Comparison of ENCODE assay signal across 22 cellular contexts in the genomic region with DNA sequence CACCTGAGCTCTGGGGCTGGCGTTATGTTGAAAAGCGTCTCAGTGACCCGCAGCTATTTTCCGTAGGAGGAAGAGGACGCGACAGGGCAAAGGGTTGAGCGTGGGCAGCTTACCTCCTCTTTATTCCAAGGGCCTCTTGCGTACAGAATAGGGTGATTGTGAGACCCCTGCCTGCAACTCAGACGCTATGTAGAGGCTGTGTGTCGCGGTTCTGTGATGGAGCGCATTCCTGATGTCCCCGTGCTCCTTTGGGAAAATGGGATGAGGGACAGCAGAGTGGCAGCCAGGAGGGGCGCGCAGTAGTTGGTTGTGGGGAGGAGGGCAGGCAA. TPM values are rescaled to one million over a fixed set of nuclear protein-coding genes. Genes with fewer than 3 reads are reported as not detected.
DNase-seq lines count a peak whose midpoint lies in the region; ATAC-seq, FAIRE-seq and TF ChIP-seq lines count a peak whose summit lies in the region.
"Had no signal": no experiment of that assay in that cellular context is flagged by ENCODE, and none has a peak within 500 bp of the region (broad histone marks: within the 10 kb centered on the region; RNA-seq: fewer than 3 reads in every experiment).

No MANE protein-coding gene starts in this region.

- no peak for TF ChIP-seq POLR2A in H54 (IDR thresholded peaks at IDR 0.05; ENCODE audit: low read depth, low read length)

- ATAC-seq in HG03135 (IDR thresholded peaks at IDR 0.05; ENCODE audit: unreplicated experiment) (no peak), GM19467 (IDR thresholded peaks at IDR 0.05; ENCODE audit: unreplicated experiment) (no peak), GM19351 (IDR thresholded peaks at IDR 0.05; ENCODE audit: unreplicated experiment) (no peak)
- ATAC-seq: activated CD4-positive, CD25-positive, alpha-beta regulatory T cell treated with anti-CD3 and anti-CD28 coated beads, Interleukin-2, amount 50 U/mL, for 24 hours; K562 had no signal

- peaks cover 77% of the 10 kb centered on the region for H3K27me3 Mint-ChIP-seq in endodermal cell (ENCODE audit: insufficient read depth)
- peaks cover 80% of the 10 kb centered on the region for H3K27me3 Mint-ChIP-seq in nephron progenitor cell (ENCODE audit: low read depth, poor library complexity)

- peak overlapping the region; percentile 64 for H3K4me3 ChIP-seq in A673 (ENCODE audit: low read depth, low read length, poor library complexity, severe bottlenecking)
- peak overlapping the region; percentile 59 for H3K4me3 ChIP-seq in HUES64 (ENCODE audit: low read length)
- H3K4me3 ChIP-seq in endodermal cell (ENCODE audit: low read length), result peak overlapping the region; percentile 90
- H3K4me3 ChIP-seq: K562, SJCRH30 had no signal

- H3K4me3 Mint-ChIP-seq in endodermal cell, result peak overlapping the region; percentile 70
- H3K4me3 Mint-ChIP-seq in nephron progenitor cell, result peak overlapping the region; percentile 90
- H3K4me3 Mint-ChIP-seq: activated naive CD8-positive, alpha-beta T cell treated with anti-CD3 and anti-CD28 coated beads, Interleukin-2, amount 10 ng/mL, durations not matched to agents 7 days and 5 days; CD4-positive, alpha-beta memory T cell had no signal

- H3K4me1 Mint-ChIP-seq in endodermal cell, result peaks cover 33% of the 10 kb centered on the region
- peaks cover 35% of the 10 kb centered on the region for H3K4me1 Mint-ChIP-seq in nephron progenitor cell
- H3K4me1 Mint-ChIP-seq: activated naive CD8-positive, alpha-beta T cell treated with anti-CD3 and anti-CD28 coated beads, Interleukin-2, amount 10 ng/mL, durations not matched to agents 7 days and 5 days had no signal

- H3K4me1 ChIP-seq in A673 (ENCODE audit: insufficient read depth, low read length, poor library complexity, severe bottlenecking) (peaks cover 38% of the 10 kb centered on the region), HUES64 (ENCODE audit: insufficient read depth, low read length) (peaks cover 42% of the 10 kb centered on the region), endodermal cell (ENCODE audit: control insufficient read depth, insufficient read depth, low read length) (peaks cover 4% of the 10 kb centered on the region)
- H3K4me1 ChIP-seq: SJCRH30 had no signal

- intact Hi-C loops in A673 (cut with micrococcal nuclease; ENCODE audit: unreplicated experiment), result loop anchor here (5.0 to 10.0 kb wide), 4 partner anchors 89 to 604 kb away; no protein-coding TSS in a partner anchor

- FAIRE-seq in H54 (lab: Jason Lieb, UNC), result no peak
- FAIRE-seq: K562, keratinocyte had no signal

- no peaks in the 10 kb centered on the region for H3K9me3 Mint-ChIP-seq in endodermal cell
- no peaks in the 10 kb centered on the region for H3K9me3 Mint-ChIP-seq in nephron progenitor cell
- H3K9me3 Mint-ChIP-seq: activated naive CD8-positive, alpha-beta T cell treated with anti-CD3 and anti-CD28 coated beads, Interleukin-2, amount 10 ng/mL, durations not matched to agents 7 days and 5 days had no signal

- TF ChIP-seq CTCF in A673 (conservative IDR thresholded peaks at IDR 0.05; ENCODE audit: low read depth, low read length) (no peak), endodermal cell (conservative IDR thresholded peaks at IDR 0.05) (no peak), nephron progenitor cell (IDR thresholded peaks at IDR 0.05) (no peak)

- H3K36me3 ChIP-seq in A673 (ENCODE audit: insufficient read depth, low read length, poor library complexity, severe bottlenecking), result no peaks in the 10 kb centered on the region
- H3K36me3 ChIP-seq in HUES64 (ENCODE audit: insufficient read depth, low read length), result no peaks in the 10 kb centered on the region
- no peaks in the 10 kb centered on the region for H3K36me3 ChIP-seq in endodermal cell (ENCODE audit: control insufficient read depth, insufficient read depth, low read length)
- H3K36me3 ChIP-seq: esophagus squamous epithelium, SJCRH30 had no signal

- H3K27ac ChIP-seq in A673 (ENCODE audit: low read depth, low read length, poor library complexity, severe bottlenecking), result no peak overlapping the region
- no peak overlapping the region for H3K27ac ChIP-seq in HUES64 (ENCODE audit: low read depth, low read length)
- H3K27ac ChIP-seq in endodermal cell (ENCODE audit: low read depth, low read length), result no peak overlapping the region
- H3K27ac ChIP-seq: esophagus squamous epithelium, SJCRH30 had no signal

- DNase-seq in A673 (ENCODE audit: low spot score) (no peak), endodermal cell (peak; percentile 82), nephron progenitor cell (peak; percentile 15), H54 (ENCODE audit: insufficient read length, low spot score) (no peak)
- DNase-seq: ACHN; activated naive CD8-positive, alpha-beta T cell treated with anti-CD3 and anti-CD28 coated beads, Interleukin-2, amount 10 ng/mL, durations not matched to agents 7 days and 5 days; CD4-positive, alpha-beta memory T cell; effector CD4-positive, alpha-beta T cell; esophagus squamous epithelium; NCI-H526 treated with DMSO at 0.1 percent for 48 hours; OCI-M1; SJCRH30; stimulated activated CD4-positive, alpha-beta T cell treated with anti-CD3 and anti-CD28 coated beads, Interleukin-2, amount 100 ng/mL, for 24 hours had no signal

- no TSS peak for BruUV-seq in A673 (replicated peaks; lab: Mats Ljungman, UMichigan)

- POLR2A ChIA-PET in A673 (lab: Charles Lee; ENCODE audit: low non-redundant PET), result no interaction called here

- no peaks in the 10 kb centered on the region for H3K36me3 Mint-ChIP-seq in endodermal cell (ENCODE audit: low read depth)
- H3K36me3 Mint-ChIP-seq in nephron progenitor cell (ENCODE audit: low read depth), result no peaks in the 10 kb centered on the region
- H3K36me3 Mint-ChIP-seq: activated naive CD8-positive, alpha-beta T cell treated with anti-CD3 and anti-CD28 coated beads, Interleukin-2, amount 10 ng/mL, durations not matched to agents 7 days and 5 days; CD4-positive, alpha-beta memory T cell had no signal

- H3K9ac ChIP-seq in HUES64 (ENCODE audit: low read depth, low read length) (no peak overlapping the region), endodermal cell (ENCODE audit: extremely low read depth, low read length, poor library complexity, severe bottlenecking) (no peak overlapping the region)

- H3K27me3 ChIP-seq in A673 (replicated peaks; ENCODE audit: insufficient read depth, low read depth, low read length, poor library complexity), result no peaks in the 10 kb centered on the region
- H3K27me3 ChIP-seq in HUES64 (ENCODE audit: insufficient read depth, low read length), result peaks cover 75% of the 10 kb centered on the region
- peaks cover 61% of the 10 kb centered on the region for H3K27me3 ChIP-seq in endodermal cell (ENCODE audit: control insufficient read depth, insufficient read depth, low read length, poor library complexity, severe bottlenecking)

- H3K9me3 ChIP-seq in A673 (ENCODE audit: low read depth, low read length, poor library complexity, severe bottlenecking), result no peaks in the 10 kb centered on the region
- no peaks in the 10 kb centered on the region for H3K9me3 ChIP-seq in HUES64 (ENCODE audit: insufficient read depth, low read depth, low read length)
- no peaks in the 10 kb centered on the region for H3K9me3 ChIP-seq in endodermal cell (ENCODE audit: control insufficient read depth, low read length)
- H3K9me3 ChIP-seq: esophagus squamous epithelium, SJCRH30 had no signal

- H3K27ac Mint-ChIP-seq in endodermal cell (no peak overlapping the region), nephron progenitor cell (no peak overlapping the region)
- H3K27ac Mint-ChIP-seq: activated naive CD8-positive, alpha-beta T cell treated with anti-CD3 and anti-CD28 coated beads, Interleukin-2, amount 10 ng/mL, durations not matched to agents 7 days and 5 days; CD4-positive, alpha-beta memory T cell had no signal

- WGBS in HUES64, result 4% methylated on average over 15 of the region's 15 CpGs
- 2% methylated on average over 7 to 15 of the region's 15 CpGs for WGBS in endodermal cell (ENCODE audit: insufficient coverage in 1 of 2, insufficient read length in 1 of 2), 2 experiments

- CTCF ChIA-PET in A673 (lab: Charles Lee), result no interaction called here

RNA-seq across cellular contexts. Expression of gene CDH8, which starts 0.5 kb away (rescaled TPM):
- total RNA-seq in A673 (2021) (49.3 and 50.5 TPM in 2 replicates), endodermal cell (10 to 100 TPM; 13.9 to 27.2 TPM)
- polyA plus RNA-seq in HUES64 (2013, experiment 1 of 2), result 5.7 TPM
- 5.8 TPM for polyA plus RNA-seq in HUES64 (2013, experiment 2 of 2)
- 12.3 TPM for polyA plus RNA-seq in endodermal cell (2013, experiment 1 of 2)
- 9.4 TPM for polyA plus RNA-seq in endodermal cell (2013, experiment 2 of 2)
- total RNA-seq: activated CD8-positive, alpha-beta memory T cell treated with anti-CD3 and anti-CD28 coated beads for 36 hours; CD4-positive, alpha-beta memory T cell; mesenteric fat pad; SJCRH30 had no signal
- polyA plus RNA-seq: CD4-positive, alpha-beta memory T cell had no signal

Comparison
In these comparisons a context has a peak if more than half of its experiments do, and no peak if none do; other contexts are left out.
1. DNase-seq: peak in endodermal cell (single experiment) and nephron progenitor cell (single experiment); none in A673 (single experiment) and H54 (single experiment).
2. Peak in every context shown above with its lines, with median percentiles within 50 percentile points of each other: H3K4me3 ChIP-seq.